ENCODE assay signal across 1 cellular context in genomic region chr16:87389245-87389644, GRCh38.
TF ChIP-seq lines count a peak whose summit lies in the region.

No MANE protein-coding gene starts in this region.

TF ChIP-seq in HepG2, 621 proteins besides CTCF, POLR2A, EP300 and RAD21 (continued from another document and continues in another):
- TF ChIP-seq AHDC1 (CRISPR knock-in tag; IDR thresholded peaks at IDR 0.05; ENCODE audit: borderline replicate concordance) (peak; percentile 36; the same call in 1 of the 2 replicates), BRCA1 (CRISPR knock-in tag; IDR thresholded peaks at IDR 0.05) (no peak), SOX5 (CRISPR knock-in tag; IDR thresholded peaks at IDR 0.05; ENCODE audit: borderline replicate concordance) (peak; percentile 29; the same call in 1 of the 2 replicates), YEATS4 (CRISPR knock-in tag; IDR thresholded peaks at IDR 0.05; ENCODE audit: borderline replicate concordance) (0 out of 2 replicates have a peak, but pooled peaks have one; percentile 26), GLI4 (CRISPR knock-in tag; IDR thresholded peaks at IDR 0.05; ENCODE audit: borderline replicate concordance) (no peak), FOXP1 (IDR thresholded peaks at IDR 0.05) (no peak), FOXP1 (CRISPR knock-in tag; IDR thresholded peaks at IDR 0.05) (peak; percentile 47), SAP130 (CRISPR knock-in tag; IDR thresholded peaks at IDR 0.05; ENCODE audit: low read depth) (peak; percentile 50), HNF4A (CRISPR knock-in tag; IDR thresholded peaks at IDR 0.05) (peak; percentile 56; the same call in 1 of the 2 replicates), TFAP4 (IDR thresholded peaks at IDR 0.05; ENCODE audit: borderline replicate concordance, low read depth) (0 out of 2 replicates have a peak, but pooled peaks have one; percentile 18), SPEN (CRISPR knock-in tag; IDR thresholded peaks at IDR 0.05; ENCODE audit: low read depth) (peak; percentile 30; the same call in 1 of the 2 replicates), SMAD3 (CRISPR knock-in tag; IDR thresholded peaks at IDR 0.05) (0 out of 2 replicates have a peak, but pooled peaks have one; percentile 37), FOSL2 (CRISPR knock-in tag; IDR thresholded peaks at IDR 0.05) (peak; percentile 31; the same call in 1 of the 2 replicates), PAF1 (CRISPR knock-in tag; IDR thresholded peaks at IDR 0.05) (no peak), REST (IDR thresholded peaks at IDR 0.05; ENCODE audit: borderline replicate concordance in 1 of 2, low read depth in 1 of 2, low read length in 2 of 2) (no peak), HDAC2 (CRISPR knock-in tag; IDR thresholded peaks at IDR 0.05) (0 out of 2 replicates have a peak, but pooled peaks have one; percentile 37), PAXIP1 (CRISPR knock-in tag; conservative IDR thresholded peaks at IDR 0.05) (peak; percentile 59; the same call in 1 of the 2 replicates), ZSCAN20 (CRISPR knock-in tag; IDR thresholded peaks at IDR 0.05; ENCODE audit: borderline replicate concordance) (no peak), MTERF4 (CRISPR knock-in tag; IDR thresholded peaks at IDR 0.05) (no peak), CHD2 (IDR thresholded peaks at IDR 0.05; ENCODE audit: low read depth, low read length) (no peak; the same call in 1 of the 2 replicates), SKI (IDR thresholded peaks at IDR 0.05; ENCODE audit: partially characterized antibody) (peak; percentile 79), RXRB (CRISPR knock-in tag; IDR thresholded peaks at IDR 0.05; ENCODE audit: borderline replicate concordance) (peak; percentile 50; the same call in 1 of the 2 replicates), TBL1XR1 (IDR thresholded peaks at IDR 0.05; ENCODE audit: borderline replicate concordance, low read length, partially characterized antibody) (peak; percentile 34), ONECUT2 (CRISPR knock-in tag; IDR thresholded peaks at IDR 0.05) (peak; percentile 97), GATAD2A (CRISPR knock-in tag; IDR thresholded peaks at IDR 0.05) (peak; percentile 56), ZBTB25 (CRISPR knock-in tag; IDR thresholded peaks at IDR 0.05) (peak; percentile 25; the same call in 1 of the 2 replicates), SOX13 (IDR thresholded peaks at IDR 0.05) (no peak), SOX13 (CRISPR knock-in tag; conservative IDR thresholded peaks at IDR 0.05 in 1 of 2, IDR thresholded peaks at IDR 0.05 in 1 of 2) (peak in 1 of 2 experiments; percentile 38; a peak in 1 of 4 replicates), E2F2 (CRISPR knock-in tag; IDR thresholded peaks at IDR 0.05; ENCODE audit: borderline replicate concordance) (no peak), BCL6 (CRISPR knock-in tag; IDR thresholded peaks at IDR 0.05) (peak; percentile 42; the same call in 1 of the 2 replicates), RBM39 (IDR thresholded peaks at IDR 0.05; ENCODE audit: low read depth, low read length, poor library complexity, severe bottlenecking) (no peak), ZNF614 (CRISPR knock-in tag; IDR thresholded peaks at IDR 0.05; ENCODE audit: borderline replicate concordance) (0 out of 2 replicates have a peak, but pooled peaks have one; percentile 26), ARID5B (CRISPR knock-in tag; IDR thresholded peaks at IDR 0.05) (peak; percentile 46; the same call in 1 of the 2 replicates), NCOA1 (CRISPR knock-in tag; IDR thresholded peaks at IDR 0.05) (no peak), MAFK (conservative IDR thresholded peaks at IDR 0.05 in 1 of 2, IDR thresholded peaks at IDR 0.05 in 1 of 2; ENCODE audit: low read length in 2 of 2) (0 out of 4 replicates have a peak, but pooled peaks of 1 of the 2 experiments have one; percentile 5)
